27 cellular contexts compared by ENCODE assay signal in genomic region chr1:8586438-8586837, GRCh38.
"Had no signal": no experiment of that assay in that cellular context is flagged by ENCODE, and none has a peak within 500 bp of the region (broad histone marks: within the 10 kb centered on the region; RNA-seq: fewer than 3 reads in every experiment).

No MANE protein-coding gene starts in this region.

- H3K36me3 ChIP-seq: adrenal gland, gastrocnemius medialis, lower lobe of right lung, neutrophil, pancreas, thyroid gland, upper lobe of right lung had no signal

- DNase-seq: activated CD4-positive, alpha-beta T cell treated with anti-CD3 and anti-CD28 coated beads for 4 hours; activated CD4-positive, alpha-beta T cell treated with anti-CD3 and anti-CD28 coated beads, Interleukin-2, amount 50 U/mL, for 48 hours; activated CD4-positive, CD25-positive, alpha-beta regulatory T cell; activated CD8-positive, alpha-beta memory T cell treated with anti-CD3 and anti-CD28 coated beads, Interleukin-2, amount 50 U/mL, for 48 hours; activated naive CD4-positive, alpha-beta T cell; activated T-cell treated with anti-CD3 and anti-CD28 coated beads, Interleukin-2, amount 50 U/mL, for 4 hours; adrenal gland; cerebellar nuclear complex; endodermal cell; gastrocnemius medialis; head of caudate nucleus; hypothalamus; kidney; lower lobe of right lung; midbrain; natural killer cell; pancreas; right cardiac atrium; stimulated activated CD4-positive, alpha-beta T cell treated with anti-CD3 and anti-CD28 coated beads, Interleukin-12 subunit alpha, Interleukin-12 subunit beta, amount 100 ng/mL, for 4 hours; substantia nigra; thyroid gland; upper lobe of right lung had no signal

- H3K4me3 Mint-ChIP-seq: activated naive CD8-positive, alpha-beta T cell; activated T-cell treated with anti-CD3 and anti-CD28 coated beads, Interleukin-2, amount 50 U/mL, for 4 hours; endodermal cell; natural killer cell; stimulated activated naive CD8-positive, alpha-beta T cell treated with anti-CD3 and anti-CD28 coated beads, Interleukin-15, Interleukin-2, amounts not matched to agents 100 ng/mL and 50 ng/mL, for 24 hours had no signal

- H3K4me1 ChIP-seq: adrenal gland, thyroid gland had no signal

- H3K27me3 Mint-ChIP-seq: activated naive CD8-positive, alpha-beta T cell; stimulated activated naive CD8-positive, alpha-beta T cell treated with anti-CD3 and anti-CD28 coated beads, Interleukin-15, Interleukin-2, amounts not matched to agents 100 ng/mL and 50 ng/mL, for 24 hours had no signal

- H3K27me3 ChIP-seq: adrenal gland, gastrocnemius medialis, neutrophil, pancreas, thyroid gland, upper lobe of right lung had no signal

- H3K27ac ChIP-seq: adrenal gland, coronary artery, gastrocnemius medialis, lower lobe of right lung, neutrophil, pancreas, thyroid gland, upper lobe of right lung had no signal

- H3K27ac Mint-ChIP-seq: activated naive CD8-positive, alpha-beta T cell; activated T-helper 2 cell treated with anti-CD3 and anti-CD28 coated beads, Interferon-gamma antibody, Interleukin-2, Interleukin-4, amounts not matched to agents 10 μg/mL and 5 μg/mL and 100 μg/mL, durations not matched to agents 14 hours and 24 hours and 36 hours; natural killer cell; stimulated activated naive CD8-positive, alpha-beta T cell treated with anti-CD3 and anti-CD28 coated beads, Interleukin-15, Interleukin-2, amounts not matched to agents 100 ng/mL and 50 ng/mL, for 24 hours had no signal

- H3K36me3 Mint-ChIP-seq: natural killer cell had no signal

- H3K9me3 ChIP-seq: adrenal gland, gastrocnemius medialis, lower lobe of right lung, neutrophil, pancreas, thyroid gland, upper lobe of right lung had no signal

- H3K4me3 ChIP-seq: adrenal gland, coronary artery, gastrocnemius medialis, lower lobe of right lung, pancreas, thyroid gland, upper lobe of right lung had no signal

- H3K9me3 Mint-ChIP-seq: activated T-cell treated with anti-CD3 and anti-CD28 coated beads, Interleukin-2, amount 50 U/mL, for 4 hours; activated T-helper 2 cell treated with anti-CD3 and anti-CD28 coated beads, Interferon-gamma antibody, Interleukin-2, Interleukin-4, amounts not matched to agents 10 μg/mL and 5 μg/mL and 100 μg/mL, durations not matched to agents 14 hours and 24 hours and 36 hours; endodermal cell; natural killer cell; stimulated activated naive CD8-positive, alpha-beta T cell treated with anti-CD3 and anti-CD28 coated beads, Interleukin-15, Interleukin-2, amounts not matched to agents 100 ng/mL and 50 ng/mL, for 24 hours had no signal

- ATAC-seq: activated T-cell treated with anti-CD3 and anti-CD28 coated beads, Interleukin-2, amount 50 U/mL, for 4 hours; gastrocnemius medialis; lower lobe of right lung; natural killer cell; pancreas; right cardiac atrium; upper lobe of right lung had no signal
